In the genomic region with DNA sequence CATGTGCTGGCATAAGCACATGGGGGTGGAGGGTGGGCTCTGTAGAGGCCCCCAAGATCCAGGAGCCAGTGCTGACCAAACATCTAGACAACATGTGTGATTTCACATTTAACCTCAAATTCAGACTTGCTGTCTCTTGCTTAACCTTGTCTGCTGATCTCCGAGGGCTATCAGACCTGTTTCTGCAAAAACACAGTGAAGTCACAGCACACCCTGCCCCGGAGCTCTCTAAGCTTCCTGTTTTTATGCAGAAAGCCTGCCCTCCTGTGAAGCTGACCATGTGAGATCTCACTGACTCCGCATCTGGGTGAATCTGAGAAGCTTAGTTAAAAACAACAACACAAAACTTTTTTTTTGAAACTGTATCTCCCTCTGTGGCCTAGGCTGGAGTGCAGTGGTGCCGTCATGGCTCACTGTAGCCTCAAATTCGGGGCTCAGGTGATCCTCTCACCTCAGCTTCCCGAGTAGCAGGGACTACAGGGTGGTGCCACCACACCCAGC, we compare ENCODE assay signal across 1 cellular context.
TF ChIP-seq lines count a peak whose summit lies in the region.

No MANE protein-coding gene starts in this region.

TF ChIP-seq in WTC11, 78 proteins besides CTCF, POLR2A, EP300 and RAD21:
- TF ChIP-seq, protein P1, sequence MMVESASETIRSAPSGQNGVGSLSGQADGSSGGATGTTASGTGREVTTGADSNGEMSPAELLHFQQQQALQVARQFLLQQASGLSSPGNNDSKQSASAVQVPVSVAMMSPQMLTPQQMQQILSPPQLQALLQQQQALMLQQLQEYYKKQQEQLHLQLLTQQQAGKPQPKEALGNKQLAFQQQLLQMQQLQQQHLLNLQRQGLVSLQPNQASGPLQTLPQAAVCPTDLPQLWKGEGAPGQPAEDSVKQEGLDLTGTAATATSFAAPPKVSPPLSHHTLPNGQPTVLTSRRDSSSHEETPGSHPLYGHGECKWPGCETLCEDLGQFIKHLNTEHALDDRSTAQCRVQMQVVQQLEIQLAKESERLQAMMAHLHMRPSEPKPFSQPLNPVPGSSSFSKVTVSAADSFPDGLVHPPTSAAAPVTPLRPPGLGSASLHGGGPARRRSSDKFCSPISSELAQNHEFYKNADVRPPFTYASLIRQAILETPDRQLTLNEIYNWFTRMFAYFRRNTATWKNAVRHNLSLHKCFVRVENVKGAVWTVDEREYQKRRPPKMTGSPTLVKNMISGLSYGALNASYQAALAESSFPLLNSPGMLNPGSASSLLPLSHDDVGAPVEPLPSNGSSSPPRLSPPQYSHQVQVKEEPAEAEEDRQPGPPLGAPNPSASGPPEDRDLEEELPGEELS (CRISPR knock-in tag; IDR thresholded peaks at IDR 0.05) = no peak
- TF ChIP-seq SMAD3 (CRISPR knock-in tag; IDR thresholded peaks at IDR 0.05; ENCODE audit: borderline replicate concordance) (no peak), ELF4 (CRISPR knock-in tag; IDR thresholded peaks at IDR 0.05; ENCODE audit: low read depth) (no peak), FOXP1 (CRISPR knock-in tag; IDR thresholded peaks at IDR 0.05; ENCODE audit: borderline replicate concordance) (no peak), SMAD4 (CRISPR knock-in tag; IDR thresholded peaks at IDR 0.05) (no peak), E2F4 (CRISPR knock-in tag; IDR thresholded peaks at IDR 0.05; ENCODE audit: borderline replicate concordance, low read depth) (no peak), ZNF416 (CRISPR knock-in tag; IDR thresholded peaks at IDR 0.05) (no peak), OVOL2 (CRISPR knock-in tag; IDR thresholded peaks at IDR 0.05; ENCODE audit: borderline replicate concordance) (no peak), ZNF263 (CRISPR knock-in tag; IDR thresholded peaks at IDR 0.05; ENCODE audit: low read depth) (no peak)
- TF ChIP-seq, protein P2, sequence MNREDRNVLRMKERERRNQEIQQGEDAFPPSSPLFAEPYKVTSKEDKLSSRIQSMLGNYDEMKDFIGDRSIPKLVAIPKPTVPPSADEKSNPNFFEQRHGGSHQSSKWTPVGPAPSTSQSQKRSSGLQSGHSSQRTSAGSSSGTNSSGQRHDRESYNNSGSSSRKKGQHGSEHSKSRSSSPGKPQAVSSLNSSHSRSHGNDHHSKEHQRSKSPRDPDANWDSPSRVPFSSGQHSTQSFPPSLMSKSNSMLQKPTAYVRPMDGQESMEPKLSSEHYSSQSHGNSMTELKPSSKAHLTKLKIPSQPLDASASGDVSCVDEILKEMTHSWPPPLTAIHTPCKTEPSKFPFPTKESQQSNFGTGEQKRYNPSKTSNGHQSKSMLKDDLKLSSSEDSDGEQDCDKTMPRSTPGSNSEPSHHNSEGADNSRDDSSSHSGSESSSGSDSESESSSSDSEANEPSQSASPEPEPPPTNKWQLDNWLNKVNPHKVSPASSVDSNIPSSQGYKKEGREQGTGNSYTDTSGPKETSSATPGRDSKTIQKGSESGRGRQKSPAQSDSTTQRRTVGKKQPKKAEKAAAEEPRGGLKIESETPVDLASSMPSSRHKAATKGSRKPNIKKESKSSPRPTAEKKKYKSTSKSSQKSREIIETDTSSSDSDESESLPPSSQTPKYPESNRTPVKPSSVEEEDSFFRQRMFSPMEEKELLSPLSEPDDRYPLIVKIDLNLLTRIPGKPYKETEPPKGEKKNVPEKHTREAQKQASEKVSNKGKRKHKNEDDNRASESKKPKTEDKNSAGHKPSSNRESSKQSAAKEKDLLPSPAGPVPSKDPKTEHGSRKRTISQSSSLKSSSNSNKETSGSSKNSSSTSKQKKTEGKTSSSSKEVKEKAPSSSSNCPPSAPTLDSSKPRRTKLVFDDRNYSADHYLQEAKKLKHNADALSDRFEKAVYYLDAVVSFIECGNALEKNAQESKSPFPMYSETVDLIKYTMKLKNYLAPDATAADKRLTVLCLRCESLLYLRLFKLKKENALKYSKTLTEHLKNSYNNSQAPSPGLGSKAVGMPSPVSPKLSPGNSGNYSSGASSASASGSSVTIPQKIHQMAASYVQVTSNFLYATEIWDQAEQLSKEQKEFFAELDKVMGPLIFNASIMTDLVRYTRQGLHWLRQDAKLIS (CRISPR knock-in tag; IDR thresholded peaks at IDR 0.05; ENCODE audit: borderline replicate concordance) = no peak
- TF ChIP-seq, protein P3, sequence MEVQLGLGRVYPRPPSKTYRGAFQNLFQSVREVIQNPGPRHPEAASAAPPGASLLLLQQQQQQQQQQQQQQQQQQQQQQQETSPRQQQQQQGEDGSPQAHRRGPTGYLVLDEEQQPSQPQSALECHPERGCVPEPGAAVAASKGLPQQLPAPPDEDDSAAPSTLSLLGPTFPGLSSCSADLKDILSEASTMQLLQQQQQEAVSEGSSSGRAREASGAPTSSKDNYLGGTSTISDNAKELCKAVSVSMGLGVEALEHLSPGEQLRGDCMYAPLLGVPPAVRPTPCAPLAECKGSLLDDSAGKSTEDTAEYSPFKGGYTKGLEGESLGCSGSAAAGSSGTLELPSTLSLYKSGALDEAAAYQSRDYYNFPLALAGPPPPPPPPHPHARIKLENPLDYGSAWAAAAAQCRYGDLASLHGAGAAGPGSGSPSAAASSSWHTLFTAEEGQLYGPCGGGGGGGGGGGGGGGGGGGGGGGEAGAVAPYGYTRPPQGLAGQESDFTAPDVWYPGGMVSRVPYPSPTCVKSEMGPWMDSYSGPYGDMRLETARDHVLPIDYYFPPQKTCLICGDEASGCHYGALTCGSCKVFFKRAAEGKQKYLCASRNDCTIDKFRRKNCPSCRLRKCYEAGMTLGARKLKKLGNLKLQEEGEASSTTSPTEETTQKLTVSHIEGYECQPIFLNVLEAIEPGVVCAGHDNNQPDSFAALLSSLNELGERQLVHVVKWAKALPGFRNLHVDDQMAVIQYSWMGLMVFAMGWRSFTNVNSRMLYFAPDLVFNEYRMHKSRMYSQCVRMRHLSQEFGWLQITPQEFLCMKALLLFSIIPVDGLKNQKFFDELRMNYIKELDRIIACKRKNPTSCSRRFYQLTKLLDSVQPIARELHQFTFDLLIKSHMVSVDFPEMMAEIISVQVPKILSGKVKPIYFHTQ (CRISPR knock-in tag; IDR thresholded peaks at IDR 0.05) = no peak
- TF ChIP-seq, protein P4, sequence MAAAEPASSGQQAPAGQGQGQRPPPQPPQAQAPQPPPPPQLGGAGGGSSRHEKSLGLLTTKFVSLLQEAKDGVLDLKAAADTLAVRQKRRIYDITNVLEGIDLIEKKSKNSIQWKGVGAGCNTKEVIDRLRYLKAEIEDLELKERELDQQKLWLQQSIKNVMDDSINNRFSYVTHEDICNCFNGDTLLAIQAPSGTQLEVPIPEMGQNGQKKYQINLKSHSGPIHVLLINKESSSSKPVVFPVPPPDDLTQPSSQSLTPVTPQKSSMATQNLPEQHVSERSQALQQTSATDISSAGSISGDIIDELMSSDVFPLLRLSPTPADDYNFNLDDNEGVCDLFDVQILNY (CRISPR knock-in tag; IDR thresholded peaks at IDR 0.05) = no peak
- TF ChIP-seq, protein P5, sequence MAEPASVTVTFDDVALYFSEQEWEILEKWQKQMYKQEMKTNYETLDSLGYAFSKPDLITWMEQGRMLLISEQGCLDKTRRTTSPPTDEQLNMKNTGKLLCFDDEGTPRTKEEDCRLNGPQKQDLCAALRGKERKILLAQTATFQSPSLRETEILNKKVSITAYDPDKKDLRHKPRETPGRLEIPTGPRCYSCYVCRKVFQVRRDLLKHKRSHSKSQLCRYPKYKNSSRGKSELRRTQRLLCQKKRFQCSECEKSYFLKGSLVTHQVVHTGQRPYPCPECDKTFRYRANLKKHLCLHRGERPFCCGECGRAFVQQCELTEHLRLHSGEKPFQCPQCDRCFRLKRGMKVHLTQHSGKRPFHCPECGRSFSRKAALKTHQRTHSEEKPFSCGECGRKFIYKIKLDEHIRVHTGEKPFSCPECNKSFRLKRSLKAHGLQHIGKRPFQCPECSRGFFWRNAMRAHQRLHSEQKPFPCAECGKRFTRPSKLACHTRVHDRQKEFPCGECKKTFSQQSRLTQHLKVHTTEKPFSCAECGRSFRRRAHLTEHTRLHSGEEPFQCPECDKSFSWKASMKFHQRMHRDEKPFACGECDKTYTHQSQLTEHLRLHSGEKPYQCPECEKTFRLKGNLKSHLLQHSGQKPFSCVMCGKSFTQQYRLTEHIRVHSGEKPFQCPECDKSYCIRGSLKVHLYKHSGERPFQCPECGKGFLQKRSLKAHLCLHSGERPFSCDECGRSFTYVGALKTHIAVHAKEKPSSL (CRISPR knock-in tag; conservative IDR thresholded peaks at IDR 0.05) = no peak
- TF ChIP-seq, protein P6, sequence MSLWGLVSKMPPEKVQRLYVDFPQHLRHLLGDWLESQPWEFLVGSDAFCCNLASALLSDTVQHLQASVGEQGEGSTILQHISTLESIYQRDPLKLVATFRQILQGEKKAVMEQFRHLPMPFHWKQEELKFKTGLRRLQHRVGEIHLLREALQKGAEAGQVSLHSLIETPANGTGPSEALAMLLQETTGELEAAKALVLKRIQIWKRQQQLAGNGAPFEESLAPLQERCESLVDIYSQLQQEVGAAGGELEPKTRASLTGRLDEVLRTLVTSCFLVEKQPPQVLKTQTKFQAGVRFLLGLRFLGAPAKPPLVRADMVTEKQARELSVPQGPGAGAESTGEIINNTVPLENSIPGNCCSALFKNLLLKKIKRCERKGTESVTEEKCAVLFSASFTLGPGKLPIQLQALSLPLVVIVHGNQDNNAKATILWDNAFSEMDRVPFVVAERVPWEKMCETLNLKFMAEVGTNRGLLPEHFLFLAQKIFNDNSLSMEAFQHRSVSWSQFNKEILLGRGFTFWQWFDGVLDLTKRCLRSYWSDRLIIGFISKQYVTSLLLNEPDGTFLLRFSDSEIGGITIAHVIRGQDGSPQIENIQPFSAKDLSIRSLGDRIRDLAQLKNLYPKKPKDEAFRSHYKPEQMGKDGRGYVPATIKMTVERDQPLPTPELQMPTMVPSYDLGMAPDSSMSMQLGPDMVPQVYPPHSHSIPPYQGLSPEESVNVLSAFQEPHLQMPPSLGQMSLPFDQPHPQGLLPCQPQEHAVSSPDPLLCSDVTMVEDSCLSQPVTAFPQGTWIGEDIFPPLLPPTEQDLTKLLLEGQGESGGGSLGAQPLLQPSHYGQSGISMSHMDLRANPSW (CRISPR knock-in tag; conservative IDR thresholded peaks at IDR 0.05; ENCODE audit: low read depth) = no peak
TF ChIP-seq in WTC11: peak in this region for 0.
